Comparison of ENCODE assay signal across 8 cellular contexts in genomic region chr12:53500776-53501614, GRCh38. TPM values are rescaled to one million over a fixed set of nuclear protein-coding genes. Genes with fewer than 3 reads are reported as not detected.
DNase-seq lines count a peak whose midpoint lies in the region; ATAC-seq and TF ChIP-seq lines count a peak whose summit lies in the region.

TARBP2 (plus strand) TSS chr12:53501283; CDS start chr12:53501409, 126 bp downstream.

- H3K4me1 Mint-ChIP-seq in activated T-cell treated with anti-CD3 and anti-CD28 coated beads, Interleukin-2, amount 50 U/mL, for 24 hours (ENCODE audit: low read depth) = peaks cover 50% of the 10 kb centered on the region

- DNase-seq in DMS153 treated with DMSO at 0.1 percent for 48 hours (lab: John Stamatoyannopoulos, UW; ENCODE audit: unreplicated experiment) = peak; percentile 99
- DNase-seq in KBM-7 = peak; percentile 100
- peak; percentile 98 for DNase-seq in activated T-cell treated with anti-CD3 and anti-CD28 coated beads, Interleukin-2, amount 50 U/mL, for 24 hours
- peak; percentile 99 for DNase-seq in erythroblast (lab: John Stamatoyannopoulos, UW)
- peak; percentile 99 for DNase-seq in stimulated activated CD8-positive, alpha-beta memory T cell treated with anti-CD3 and anti-CD28 coated beads, Interleukin-4, amount 100 ng/mL, for 48 hours

- H3K27ac ChIP-seq in mucosa of rectum (ENCODE audit: low read depth in 2 of 2, low read length in 2 of 2) = peak within 1 kb of the TSS; percentile 97 to 98

- no peaks in the 10 kb centered on the region for H3K27me3 Mint-ChIP-seq in activated T-cell treated with anti-CD3 and anti-CD28 coated beads, Interleukin-2, amount 50 U/mL, for 24 hours

- no peaks in the 10 kb centered on the region for H3K27me3 ChIP-seq in mucosa of rectum (ENCODE audit: control insufficient read depth in 2 of 2, insufficient read depth in 2 of 2, low read length in 2 of 2)

- peak within 1 kb of the TSS; percentile 91 to 94 for H3K4me3 ChIP-seq in mucosa of rectum (ENCODE audit: low read length in 2 of 2)

- peak within 1 kb of the TSS; percentile 92 for H3K4me3 Mint-ChIP-seq in activated T-cell treated with anti-CD3 and anti-CD28 coated beads, Interleukin-2, amount 50 U/mL, for 24 hours

- peak; percentile 71 for ATAC-seq in GM21717 (IDR thresholded peaks at IDR 0.05; ENCODE audit: unreplicated experiment)

- H3K36me3 ChIP-seq in mucosa of rectum (ENCODE audit: control insufficient read depth in 2 of 2, insufficient read depth in 2 of 2, low read length in 2 of 2) = peaks cover 11 to 14% of the 10 kb centered on the region in 2 donors

- in situ Hi-C loops in KBM-7 (cut with MboI; ENCODE audit: low pct_unique_long_range_greater_than_20kb, low sequenced_read_pairs) = no loop called here

- H3K4me1 ChIP-seq in mucosa of rectum (ENCODE audit: control insufficient read depth in 2 of 2, insufficient read depth in 2 of 2, low read length in 2 of 2) = peaks cover 22 to 30% of the 10 kb centered on the region in 2 donors

- H3K27ac Mint-ChIP-seq in activated T-cell treated with anti-CD3 and anti-CD28 coated beads, Interleukin-2, amount 50 U/mL, for 24 hours = peak within 1 kb of the TSS; percentile 99

- H3K36me3 Mint-ChIP-seq in activated T-cell treated with anti-CD3 and anti-CD28 coated beads, Interleukin-2, amount 50 U/mL, for 24 hours (ENCODE audit: low read depth) = peaks cover 37% of the 10 kb centered on the region

- H3K9ac ChIP-seq in mucosa of rectum (ENCODE audit: low read depth in 1 of 2, low read length in 2 of 2) = peak within 1 kb of the TSS; percentile 95 to 99

- no peaks in the 10 kb centered on the region for H3K9me3 ChIP-seq in mucosa of rectum (ENCODE audit: control insufficient read depth in 2 of 2, low read length in 2 of 2)

- H3K9me3 Mint-ChIP-seq in activated T-cell treated with anti-CD3 and anti-CD28 coated beads, Interleukin-2, amount 50 U/mL, for 24 hours = no peaks in the 10 kb centered on the region

- peak; percentile 70 for TF ChIP-seq POLR2A in erythroblast (IDR thresholded peaks at IDR 0.05; ENCODE audit: low read length)

TF ChIP-seq in PFSK-1, 5 proteins besides CTCF, POLR2A, EP300 and RAD21:
- TF ChIP-seq TAF1 (IDR thresholded peaks at IDR 0.05; ENCODE audit: borderline replicate concordance, insufficient read depth, low read length) = peak; percentile 68; the same call in 1 of the 2 replicates
- peak; percentile 90 for TF ChIP-seq POLR2AphosphoS5 (IDR thresholded peaks at IDR 0.05; ENCODE audit: low read depth, low read length)
- no peak for TF ChIP-seq FOXP2 (optimal IDR thresholded peaks at IDR 0.05; ENCODE audit: borderline replicate concordance, extremely low read depth, extremely low read length, insufficient read depth)
- TF ChIP-seq REST (IDR thresholded peaks at IDR 0.05; ENCODE audit: insufficient read depth in 1 of 2, low read depth in 2 of 2, low read length in 2 of 2) = 0 out of 4 replicates have a peak, but pooled peaks of 1 of the 2 experiments have one; percentile 18

RNA-seq across cellular contexts. Expression of gene TARBP2, which starts in this region (rescaled TPM):
- 65.6 TPM for polyA plus RNA-seq in PFSK-1 (2012; ENCODE audit: insufficient read length, low read depth)

Comparison
In these comparisons a context has a peak if more than half of its experiments do, and no peak if none do; other contexts are left out.
1. Peak in every context shown above with its lines: DNase-seq, ATAC-seq, H3K4me3 ChIP-seq and H3K27ac ChIP-seq.